2 cellular contexts compared by ENCODE assay signal in the genomic region with DNA sequence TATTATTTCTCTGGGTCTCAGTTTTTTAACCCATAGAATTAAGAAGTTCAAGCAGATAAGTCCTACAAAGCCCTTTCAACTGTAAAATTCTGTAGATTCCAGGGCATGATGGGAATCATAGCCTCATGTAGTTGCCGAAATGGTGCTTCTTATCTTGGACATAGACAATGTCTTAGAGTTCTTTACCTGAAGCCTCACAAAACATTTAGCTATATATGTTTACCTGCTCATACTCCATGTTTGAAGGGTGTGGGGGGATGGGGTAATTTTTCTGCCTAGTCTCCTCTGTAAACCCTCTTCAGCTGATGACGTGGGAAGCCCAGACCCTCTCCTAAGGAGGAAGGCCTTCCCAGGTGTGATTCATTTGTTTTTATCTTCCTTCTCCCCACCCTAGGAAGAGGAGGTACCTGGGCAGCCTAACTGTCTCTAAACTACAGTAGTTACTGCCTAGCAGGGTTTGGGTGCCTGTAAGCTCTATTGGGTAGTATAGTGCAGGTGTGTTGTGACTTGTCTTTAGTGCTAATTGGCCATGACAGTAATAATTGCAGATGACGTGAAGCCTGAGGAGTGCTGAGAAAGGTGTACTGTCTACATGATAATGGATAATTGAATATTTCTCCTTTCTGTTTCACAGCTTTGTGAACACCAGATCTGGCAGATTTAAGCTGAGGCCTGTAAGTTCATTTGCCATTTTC.
A peak's percentile ranks its signal among the peaks of the same experiment; 100 is the strongest.
TF ChIP-seq lines count a peak whose summit lies in the region.

No MANE protein-coding gene starts in this region.

TF ChIP-seq in HepG2, 621 proteins besides CTCF, POLR2A, EP300 and RAD21:
- TF ChIP-seq ZNF788 (CRISPR knock-in tag; IDR thresholded peaks at IDR 0.05; ENCODE audit: borderline replicate concordance), result no peak
- TF ChIP-seq CREB1 (IDR thresholded peaks at IDR 0.05), result peak; percentile 55; the same call in 1 of the 2 replicates
- TF ChIP-seq CREB1 (CRISPR knock-in tag; IDR thresholded peaks at IDR 0.05), result no peak
TF ChIP-seq in HepG2: peak in this region for 1.

TF ChIP-seq in K562, 482 proteins besides CTCF, POLR2A, EP300 and RAD21:
- TF ChIP-seq, protein P1, sequence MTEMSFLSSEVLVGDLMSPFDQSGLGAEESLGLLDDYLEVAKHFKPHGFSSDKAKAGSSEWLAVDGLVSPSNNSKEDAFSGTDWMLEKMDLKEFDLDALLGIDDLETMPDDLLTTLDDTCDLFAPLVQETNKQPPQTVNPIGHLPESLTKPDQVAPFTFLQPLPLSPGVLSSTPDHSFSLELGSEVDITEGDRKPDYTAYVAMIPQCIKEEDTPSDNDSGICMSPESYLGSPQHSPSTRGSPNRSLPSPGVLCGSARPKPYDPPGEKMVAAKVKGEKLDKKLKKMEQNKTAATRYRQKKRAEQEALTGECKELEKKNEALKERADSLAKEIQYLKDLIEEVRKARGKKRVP (CRISPR knock-in tag; IDR thresholded peaks at IDR 0.05), result peak; percentile 66; the same call in 1 of the 2 replicates
- TF ChIP-seq TAF9B (IDR thresholded peaks at IDR 0.05; ENCODE audit: partially characterized antibody), result no peak
- TF ChIP-seq BRCA1 (IDR thresholded peaks at IDR 0.05), result no peak
- TF ChIP-seq BRCA1 (CRISPR knock-in tag; IDR thresholded peaks at IDR 0.05), result no peak
- TF ChIP-seq HDGF (IDR thresholded peaks at IDR 0.05), result 0 out of 2 replicates have a peak, but pooled peaks have one; percentile 78
- TF ChIP-seq, protein P2, sequence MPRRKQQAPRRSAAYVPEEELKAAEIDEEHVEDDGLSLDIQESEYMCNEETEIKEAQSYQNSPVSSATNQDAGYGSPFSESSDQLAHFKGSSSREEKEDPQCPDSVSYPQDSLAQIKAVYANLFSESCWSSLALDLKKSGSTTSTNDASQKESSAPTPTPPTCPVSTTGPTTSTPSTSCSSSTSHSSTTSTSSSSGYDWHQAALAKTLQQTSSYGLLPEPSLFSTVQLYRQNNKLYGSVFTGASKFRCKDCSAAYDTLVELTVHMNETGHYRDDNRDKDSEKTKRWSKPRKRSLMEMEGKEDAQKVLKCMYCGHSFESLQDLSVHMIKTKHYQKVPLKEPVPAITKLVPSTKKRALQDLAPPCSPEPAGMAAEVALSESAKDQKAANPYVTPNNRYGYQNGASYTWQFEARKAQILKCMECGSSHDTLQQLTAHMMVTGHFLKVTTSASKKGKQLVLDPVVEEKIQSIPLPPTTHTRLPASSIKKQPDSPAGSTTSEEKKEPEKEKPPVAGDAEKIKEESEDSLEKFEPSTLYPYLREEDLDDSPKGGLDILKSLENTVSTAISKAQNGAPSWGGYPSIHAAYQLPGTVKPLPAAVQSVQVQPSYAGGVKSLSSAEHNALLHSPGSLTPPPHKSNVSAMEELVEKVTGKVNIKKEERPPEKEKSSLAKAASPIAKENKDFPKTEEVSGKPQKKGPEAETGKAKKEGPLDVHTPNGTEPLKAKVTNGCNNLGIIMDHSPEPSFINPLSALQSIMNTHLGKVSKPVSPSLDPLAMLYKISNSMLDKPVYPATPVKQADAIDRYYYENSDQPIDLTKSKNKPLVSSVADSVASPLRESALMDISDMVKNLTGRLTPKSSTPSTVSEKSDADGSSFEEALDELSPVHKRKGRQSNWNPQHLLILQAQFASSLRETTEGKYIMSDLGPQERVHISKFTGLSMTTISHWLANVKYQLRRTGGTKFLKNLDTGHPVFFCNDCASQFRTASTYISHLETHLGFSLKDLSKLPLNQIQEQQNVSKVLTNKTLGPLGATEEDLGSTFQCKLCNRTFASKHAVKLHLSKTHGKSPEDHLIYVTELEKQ (CRISPR knock-in tag; IDR thresholded peaks at IDR 0.05), result no peak
- TF ChIP-seq, protein P3, sequence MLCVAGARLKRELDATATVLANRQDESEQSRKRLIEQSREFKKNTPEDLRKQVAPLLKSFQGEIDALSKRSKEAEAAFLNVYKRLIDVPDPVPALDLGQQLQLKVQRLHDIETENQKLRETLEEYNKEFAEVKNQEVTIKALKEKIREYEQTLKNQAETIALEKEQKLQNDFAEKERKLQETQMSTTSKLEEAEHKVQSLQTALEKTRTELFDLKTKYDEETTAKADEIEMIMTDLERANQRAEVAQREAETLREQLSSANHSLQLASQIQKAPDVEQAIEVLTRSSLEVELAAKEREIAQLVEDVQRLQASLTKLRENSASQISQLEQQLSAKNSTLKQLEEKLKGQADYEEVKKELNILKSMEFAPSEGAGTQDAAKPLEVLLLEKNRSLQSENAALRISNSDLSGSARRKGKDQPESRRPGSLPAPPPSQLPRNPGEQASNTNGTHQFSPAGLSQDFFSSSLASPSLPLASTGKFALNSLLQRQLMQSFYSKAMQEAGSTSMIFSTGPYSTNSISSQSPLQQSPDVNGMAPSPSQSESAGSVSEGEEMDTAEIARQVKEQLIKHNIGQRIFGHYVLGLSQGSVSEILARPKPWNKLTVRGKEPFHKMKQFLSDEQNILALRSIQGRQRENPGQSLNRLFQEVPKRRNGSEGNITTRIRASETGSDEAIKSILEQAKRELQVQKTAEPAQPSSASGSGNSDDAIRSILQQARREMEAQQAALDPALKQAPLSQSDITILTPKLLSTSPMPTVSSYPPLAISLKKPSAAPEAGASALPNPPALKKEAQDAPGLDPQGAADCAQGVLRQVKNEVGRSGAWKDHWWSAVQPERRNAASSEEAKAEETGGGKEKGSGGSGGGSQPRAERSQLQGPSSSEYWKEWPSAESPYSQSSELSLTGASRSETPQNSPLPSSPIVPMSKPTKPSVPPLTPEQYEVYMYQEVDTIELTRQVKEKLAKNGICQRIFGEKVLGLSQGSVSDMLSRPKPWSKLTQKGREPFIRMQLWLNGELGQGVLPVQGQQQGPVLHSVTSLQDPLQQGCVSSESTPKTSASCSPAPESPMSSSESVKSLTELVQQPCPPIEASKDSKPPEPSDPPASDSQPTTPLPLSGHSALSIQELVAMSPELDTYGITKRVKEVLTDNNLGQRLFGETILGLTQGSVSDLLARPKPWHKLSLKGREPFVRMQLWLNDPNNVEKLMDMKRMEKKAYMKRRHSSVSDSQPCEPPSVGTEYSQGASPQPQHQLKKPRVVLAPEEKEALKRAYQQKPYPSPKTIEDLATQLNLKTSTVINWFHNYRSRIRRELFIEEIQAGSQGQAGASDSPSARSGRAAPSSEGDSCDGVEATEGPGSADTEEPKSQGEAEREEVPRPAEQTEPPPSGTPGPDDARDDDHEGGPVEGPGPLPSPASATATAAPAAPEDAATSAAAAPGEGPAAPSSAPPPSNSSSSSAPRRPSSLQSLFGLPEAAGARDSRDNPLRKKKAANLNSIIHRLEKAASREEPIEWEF (CRISPR knock-in tag; IDR thresholded peaks at IDR 0.05), result no peak
- 0 out of 2 replicates have a peak, but pooled peaks have one; percentile 4 for TF ChIP-seq ETV5 (CRISPR knock-in tag; IDR thresholded peaks at IDR 0.05; ENCODE audit: low read depth)
- 0 out of 4 replicates have a peak, but pooled peaks of 1 of the 2 experiments have one; percentile 28 for TF ChIP-seq FOXA3 (CRISPR knock-in tag; conservative IDR thresholded peaks at IDR 0.05 in 1 of 2, IDR thresholded peaks at IDR 0.05 in 1 of 2)
- TF ChIP-seq, protein P4, sequence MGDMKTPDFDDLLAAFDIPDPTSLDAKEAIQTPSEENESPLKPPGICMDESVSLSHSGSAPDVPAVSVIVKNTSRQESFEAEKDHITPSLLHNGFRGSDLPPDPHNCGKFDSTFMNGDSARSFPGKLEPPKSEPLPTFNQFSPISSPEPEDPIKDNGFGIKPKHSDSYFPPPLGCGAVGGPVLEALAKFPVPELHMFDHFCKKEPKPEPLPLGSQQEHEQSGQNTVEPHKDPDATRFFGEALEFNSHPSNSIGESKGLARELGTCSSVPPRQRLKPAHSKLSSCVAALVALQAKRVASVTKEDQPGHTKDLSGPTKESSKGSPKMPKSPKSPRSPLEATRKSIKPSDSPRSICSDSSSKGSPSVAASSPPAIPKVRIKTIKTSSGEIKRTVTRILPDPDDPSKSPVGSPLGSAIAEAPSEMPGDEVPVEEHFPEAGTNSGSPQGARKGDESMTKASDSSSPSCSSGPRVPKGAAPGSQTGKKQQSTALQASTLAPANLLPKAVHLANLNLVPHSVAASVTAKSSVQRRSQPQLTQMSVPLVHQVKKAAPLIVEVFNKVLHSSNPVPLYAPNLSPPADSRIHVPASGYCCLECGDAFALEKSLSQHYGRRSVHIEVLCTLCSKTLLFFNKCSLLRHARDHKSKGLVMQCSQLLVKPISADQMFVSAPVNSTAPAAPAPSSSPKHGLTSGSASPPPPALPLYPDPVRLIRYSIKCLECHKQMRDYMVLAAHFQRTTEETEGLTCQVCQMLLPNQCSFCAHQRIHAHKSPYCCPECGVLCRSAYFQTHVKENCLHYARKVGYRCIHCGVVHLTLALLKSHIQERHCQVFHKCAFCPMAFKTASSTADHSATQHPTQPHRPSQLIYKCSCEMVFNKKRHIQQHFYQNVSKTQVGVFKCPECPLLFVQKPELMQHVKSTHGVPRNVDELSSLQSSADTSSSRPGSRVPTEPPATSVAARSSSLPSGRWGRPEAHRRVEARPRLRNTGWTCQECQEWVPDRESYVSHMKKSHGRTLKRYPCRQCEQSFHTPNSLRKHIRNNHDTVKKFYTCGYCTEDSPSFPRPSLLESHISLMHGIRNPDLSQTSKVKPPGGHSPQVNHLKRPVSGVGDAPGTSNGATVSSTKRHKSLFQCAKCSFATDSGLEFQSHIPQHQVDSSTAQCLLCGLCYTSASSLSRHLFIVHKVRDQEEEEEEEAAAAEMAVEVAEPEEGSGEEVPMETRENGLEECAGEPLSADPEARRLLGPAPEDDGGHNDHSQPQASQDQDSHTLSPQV (IDR thresholded peaks at IDR 0.05), result peak; percentile 66
- TF ChIP-seq, protein P5, sequence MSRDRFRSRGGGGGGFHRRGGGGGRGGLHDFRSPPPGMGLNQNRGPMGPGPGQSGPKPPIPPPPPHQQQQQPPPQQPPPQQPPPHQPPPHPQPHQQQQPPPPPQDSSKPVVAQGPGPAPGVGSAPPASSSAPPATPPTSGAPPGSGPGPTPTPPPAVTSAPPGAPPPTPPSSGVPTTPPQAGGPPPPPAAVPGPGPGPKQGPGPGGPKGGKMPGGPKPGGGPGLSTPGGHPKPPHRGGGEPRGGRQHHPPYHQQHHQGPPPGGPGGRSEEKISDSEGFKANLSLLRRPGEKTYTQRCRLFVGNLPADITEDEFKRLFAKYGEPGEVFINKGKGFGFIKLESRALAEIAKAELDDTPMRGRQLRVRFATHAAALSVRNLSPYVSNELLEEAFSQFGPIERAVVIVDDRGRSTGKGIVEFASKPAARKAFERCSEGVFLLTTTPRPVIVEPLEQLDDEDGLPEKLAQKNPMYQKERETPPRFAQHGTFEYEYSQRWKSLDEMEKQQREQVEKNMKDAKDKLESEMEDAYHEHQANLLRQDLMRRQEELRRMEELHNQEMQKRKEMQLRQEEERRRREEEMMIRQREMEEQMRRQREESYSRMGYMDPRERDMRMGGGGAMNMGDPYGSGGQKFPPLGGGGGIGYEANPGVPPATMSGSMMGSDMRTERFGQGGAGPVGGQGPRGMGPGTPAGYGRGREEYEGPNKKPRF (IDR thresholded peaks at IDR 0.05; ENCODE audit: low read depth, low read length), result no peak
- TF ChIP-seq SPI1 (IDR thresholded peaks at IDR 0.05; ENCODE audit: borderline replicate concordance, low read depth, low read length), result no peak
- TF ChIP-seq GTF2A2 (tag; IDR thresholded peaks at IDR 0.05), result no peak
- TF ChIP-seq, protein P6, sequence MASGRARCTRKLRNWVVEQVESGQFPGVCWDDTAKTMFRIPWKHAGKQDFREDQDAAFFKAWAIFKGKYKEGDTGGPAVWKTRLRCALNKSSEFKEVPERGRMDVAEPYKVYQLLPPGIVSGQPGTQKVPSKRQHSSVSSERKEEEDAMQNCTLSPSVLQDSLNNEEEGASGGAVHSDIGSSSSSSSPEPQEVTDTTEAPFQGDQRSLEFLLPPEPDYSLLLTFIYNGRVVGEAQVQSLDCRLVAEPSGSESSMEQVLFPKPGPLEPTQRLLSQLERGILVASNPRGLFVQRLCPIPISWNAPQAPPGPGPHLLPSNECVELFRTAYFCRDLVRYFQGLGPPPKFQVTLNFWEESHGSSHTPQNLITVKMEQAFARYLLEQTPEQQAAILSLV (tag; IDR thresholded peaks at IDR 0.05), result no peak
- TF ChIP-seq KDM1A (IDR thresholded peaks at IDR 0.05), result 0 out of 4 replicates have a peak, but pooled peaks of 1 of the 2 experiments have one; percentile 15
- TF ChIP-seq BRD4 (IDR thresholded peaks at IDR 0.05), result peak; percentile 67; the same call in 1 of the 2 replicates
- 0 out of 2 replicates have a peak, but pooled peaks have one; percentile 8 for TF ChIP-seq CREM (IDR thresholded peaks at IDR 0.05; ENCODE audit: low read depth)
- no peak for TF ChIP-seq KDM2B (CRISPR knock-in tag; IDR thresholded peaks at IDR 0.05)
- TF ChIP-seq ZNF668 (CRISPR knock-in tag; IDR thresholded peaks at IDR 0.05), result 0 out of 2 replicates have a peak, but pooled peaks have one; percentile 20
- TF ChIP-seq, protein P7, sequence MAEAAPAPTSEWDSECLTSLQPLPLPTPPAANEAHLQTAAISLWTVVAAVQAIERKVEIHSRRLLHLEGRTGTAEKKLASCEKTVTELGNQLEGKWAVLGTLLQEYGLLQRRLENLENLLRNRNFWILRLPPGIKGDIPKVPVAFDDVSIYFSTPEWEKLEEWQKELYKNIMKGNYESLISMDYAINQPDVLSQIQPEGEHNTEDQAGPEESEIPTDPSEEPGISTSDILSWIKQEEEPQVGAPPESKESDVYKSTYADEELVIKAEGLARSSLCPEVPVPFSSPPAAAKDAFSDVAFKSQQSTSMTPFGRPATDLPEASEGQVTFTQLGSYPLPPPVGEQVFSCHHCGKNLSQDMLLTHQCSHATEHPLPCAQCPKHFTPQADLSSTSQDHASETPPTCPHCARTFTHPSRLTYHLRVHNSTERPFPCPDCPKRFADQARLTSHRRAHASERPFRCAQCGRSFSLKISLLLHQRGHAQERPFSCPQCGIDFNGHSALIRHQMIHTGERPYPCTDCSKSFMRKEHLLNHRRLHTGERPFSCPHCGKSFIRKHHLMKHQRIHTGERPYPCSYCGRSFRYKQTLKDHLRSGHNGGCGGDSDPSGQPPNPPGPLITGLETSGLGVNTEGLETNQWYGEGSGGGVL (CRISPR knock-in tag; IDR thresholded peaks at IDR 0.05), result no peak
- 0 out of 2 replicates have a peak, but pooled peaks have one; percentile 8 for TF ChIP-seq PTRF (tag; IDR thresholded peaks at IDR 0.05)
